Comparison of ENCODE assay signal across 2 cellular contexts in the genomic region with DNA sequence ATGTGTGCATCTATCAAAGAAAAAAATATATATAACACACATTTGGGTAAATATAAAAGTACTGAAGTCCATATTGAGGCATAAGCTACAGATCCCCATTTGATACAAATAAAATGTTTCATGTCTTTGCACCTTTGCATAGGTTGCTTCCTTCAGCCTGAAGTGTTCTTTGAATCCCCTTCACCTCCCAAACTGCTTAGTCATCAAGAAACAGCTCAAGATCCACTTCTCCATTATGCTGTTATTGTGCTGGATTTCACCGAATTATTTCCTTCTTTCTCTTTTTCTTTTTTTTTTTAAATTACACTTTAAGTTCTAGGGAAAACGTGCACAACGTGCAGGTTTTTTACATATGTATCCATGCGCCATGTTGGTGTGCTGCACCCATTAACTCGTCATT.
TF ChIP-seq lines count a peak whose summit lies in the region.

No MANE protein-coding gene starts in this region.

TF ChIP-seq in HepG2, 621 proteins besides CTCF, POLR2A, EP300 and RAD21 (continued from another document):
- TF ChIP-seq SRF (IDR thresholded peaks at IDR 0.05; ENCODE audit: low read depth, low read length) (no peak), JUN (CRISPR knock-in tag; IDR thresholded peaks at IDR 0.05) (no peak), ZNF234 (CRISPR knock-in tag; conservative IDR thresholded peaks at IDR 0.05) (no peak), GZF1 (CRISPR knock-in tag; IDR thresholded peaks at IDR 0.05) (no peak), MAFF (IDR thresholded peaks at IDR 0.05; ENCODE audit: low read depth, low read length) (peak; percentile 81), CENPT (CRISPR knock-in tag; IDR thresholded peaks at IDR 0.05; ENCODE audit: low read depth) (no peak), MAFK (conservative IDR thresholded peaks at IDR 0.05 in 1 of 2, IDR thresholded peaks at IDR 0.05 in 1 of 2; ENCODE audit: low read length in 2 of 2) (peak; percentile 85 to 88)
- TF ChIP-seq, protein P1, sequence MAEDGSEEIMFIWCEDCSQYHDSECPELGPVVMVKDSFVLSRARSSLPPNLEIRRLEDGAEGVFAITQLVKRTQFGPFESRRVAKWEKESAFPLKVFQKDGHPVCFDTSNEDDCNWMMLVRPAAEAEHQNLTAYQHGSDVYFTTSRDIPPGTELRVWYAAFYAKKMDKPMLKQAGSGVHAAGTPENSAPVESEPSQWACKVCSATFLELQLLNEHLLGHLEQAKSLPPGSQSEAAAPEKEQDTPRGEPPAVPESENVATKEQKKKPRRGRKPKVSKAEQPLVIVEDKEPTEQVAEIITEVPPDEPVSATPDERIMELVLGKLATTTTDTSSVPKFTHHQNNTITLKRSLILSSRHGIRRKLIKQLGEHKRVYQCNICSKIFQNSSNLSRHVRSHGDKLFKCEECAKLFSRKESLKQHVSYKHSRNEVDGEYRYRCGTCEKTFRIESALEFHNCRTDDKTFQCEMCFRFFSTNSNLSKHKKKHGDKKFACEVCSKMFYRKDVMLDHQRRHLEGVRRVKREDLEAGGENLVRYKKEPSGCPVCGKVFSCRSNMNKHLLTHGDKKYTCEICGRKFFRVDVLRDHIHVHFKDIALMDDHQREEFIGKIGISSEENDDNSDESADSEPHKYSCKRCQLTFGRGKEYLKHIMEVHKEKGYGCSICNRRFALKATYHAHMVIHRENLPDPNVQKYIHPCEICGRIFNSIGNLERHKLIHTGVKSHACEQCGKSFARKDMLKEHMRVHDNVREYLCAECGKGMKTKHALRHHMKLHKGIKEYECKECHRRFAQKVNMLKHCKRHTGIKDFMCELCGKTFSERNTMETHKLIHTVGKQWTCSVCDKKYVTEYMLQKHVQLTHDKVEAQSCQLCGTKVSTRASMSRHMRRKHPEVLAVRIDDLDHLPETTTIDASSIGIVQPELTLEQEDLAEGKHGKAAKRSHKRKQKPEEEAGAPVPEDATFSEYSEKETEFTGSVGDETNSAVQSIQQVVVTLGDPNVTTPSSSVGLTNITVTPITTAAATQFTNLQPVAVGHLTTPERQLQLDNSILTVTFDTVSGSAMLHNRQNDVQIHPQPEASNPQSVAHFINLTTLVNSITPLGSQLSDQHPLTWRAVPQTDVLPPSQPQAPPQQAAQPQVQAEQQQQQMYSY (CRISPR knock-in tag; IDR thresholded peaks at IDR 0.05): no peak

TF ChIP-seq in K562, 482 proteins besides CTCF, POLR2A, EP300 and RAD21:
- TF ChIP-seq RBBP5 (IDR thresholded peaks at IDR 0.05; ENCODE audit: borderline replicate concordance, insufficient read depth, low read length, poor library complexity, severe bottlenecking) (no peak), MIER1 (IDR thresholded peaks at IDR 0.05; ENCODE audit: low read depth) (no peak), C11orf30 (IDR thresholded peaks at IDR 0.05; ENCODE audit: low read depth) (peak; percentile 77), NFE2 (IDR thresholded peaks at IDR 0.05; ENCODE audit: low read depth) (0 out of 2 replicates have a peak, but pooled peaks have one; percentile 15), ZNF57 (CRISPR knock-in tag; IDR thresholded peaks at IDR 0.05) (no peak), MAFG (tag; conservative IDR thresholded peaks at IDR 0.05) (peak; percentile 80), BMI1 (IDR thresholded peaks at IDR 0.05; ENCODE audit: low read length) (no peak), MAFK (IDR thresholded peaks at IDR 0.05; ENCODE audit: low read length) (peak; percentile 70; the same call in 1 of the 2 replicates), MAFF (IDR thresholded peaks at IDR 0.05; ENCODE audit: low read length) (peak; percentile 82), ZNF316 (IDR thresholded peaks at IDR 0.05) (peak; percentile 84)
- TF ChIP-seq, protein P2, sequence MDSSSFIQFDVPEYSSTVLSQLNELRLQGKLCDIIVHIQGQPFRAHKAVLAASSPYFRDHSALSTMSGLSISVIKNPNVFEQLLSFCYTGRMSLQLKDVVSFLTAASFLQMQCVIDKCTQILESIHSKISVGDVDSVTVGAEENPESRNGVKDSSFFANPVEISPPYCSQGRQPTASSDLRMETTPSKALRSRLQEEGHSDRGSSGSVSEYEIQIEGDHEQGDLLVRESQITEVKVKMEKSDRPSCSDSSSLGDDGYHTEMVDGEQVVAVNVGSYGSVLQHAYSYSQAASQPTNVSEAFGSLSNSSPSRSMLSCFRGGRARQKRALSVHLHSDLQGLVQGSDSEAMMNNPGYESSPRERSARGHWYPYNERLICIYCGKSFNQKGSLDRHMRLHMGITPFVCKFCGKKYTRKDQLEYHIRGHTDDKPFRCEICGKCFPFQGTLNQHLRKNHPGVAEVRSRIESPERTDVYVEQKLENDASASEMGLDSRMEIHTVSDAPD (CRISPR knock-in tag; IDR thresholded peaks at IDR 0.05): no peak
- TF ChIP-seq, protein P3, sequence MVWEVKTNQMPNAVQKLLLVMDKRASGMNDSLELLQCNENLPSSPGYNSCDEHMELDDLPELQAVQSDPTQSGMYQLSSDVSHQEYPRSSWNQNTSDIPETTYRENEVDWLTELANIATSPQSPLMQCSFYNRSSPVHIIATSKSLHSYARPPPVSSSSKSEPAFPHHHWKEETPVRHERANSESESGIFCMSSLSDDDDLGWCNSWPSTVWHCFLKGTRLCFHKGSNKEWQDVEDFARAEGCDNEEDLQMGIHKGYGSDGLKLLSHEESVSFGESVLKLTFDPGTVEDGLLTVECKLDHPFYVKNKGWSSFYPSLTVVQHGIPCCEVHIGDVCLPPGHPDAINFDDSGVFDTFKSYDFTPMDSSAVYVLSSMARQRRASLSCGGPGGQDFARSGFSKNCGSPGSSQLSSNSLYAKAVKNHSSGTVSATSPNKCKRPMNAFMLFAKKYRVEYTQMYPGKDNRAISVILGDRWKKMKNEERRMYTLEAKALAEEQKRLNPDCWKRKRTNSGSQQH (CRISPR knock-in tag; IDR thresholded peaks at IDR 0.05): no peak
TF ChIP-seq in K562: peak in this region for 6.
